ENCODE assay signal across 29 cellular contexts in the genomic region with DNA sequence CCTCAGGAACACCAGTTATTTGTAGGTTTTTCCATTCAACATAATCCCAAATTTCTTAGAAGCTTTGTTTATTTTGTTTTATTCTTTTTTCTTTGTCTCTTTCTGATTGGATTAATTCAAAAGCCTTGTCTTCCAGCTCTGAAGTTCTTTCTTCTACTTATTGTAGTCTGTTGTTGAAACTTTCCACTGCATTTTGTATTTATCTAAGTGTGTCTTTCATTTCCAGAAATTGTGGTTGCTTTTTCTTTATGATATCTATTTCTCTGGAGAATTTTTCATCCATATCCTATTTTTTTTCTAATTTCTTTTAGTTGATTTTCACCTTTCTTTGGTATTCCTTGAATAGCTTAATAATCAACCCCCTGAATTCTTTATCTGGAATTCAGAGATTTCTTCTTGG.
"Had no signal": no experiment of that assay in that cellular context is flagged by ENCODE, and none has a peak within 500 bp of the region (broad histone marks: within the 10 kb centered on the region; RNA-seq: fewer than 3 reads in every experiment).

No MANE protein-coding gene starts in this region.

- H3K4me1 Mint-ChIP-seq: stimulated activated naive CD8-positive, alpha-beta T cell treated with anti-CD3 and anti-CD28 coated beads, Interleukin-15, amount 100 ng/mL, for 72 hours had no signal

- H3K4me3 ChIP-seq: stomach, suprapubic skin, testis, thoracic aorta, thyroid gland, tibial artery, tibial nerve, transverse colon, upper lobe of left lung, upper lobe of right lung, uterus, vagina had no signal

- H3K27ac Mint-ChIP-seq: stimulated activated effector memory CD8-positive, alpha-beta T cell treated with anti-CD3 and anti-CD28 coated beads, Interleukin-12 subunit alpha, Interleukin-12 subunit beta, amount 100 ng/mL, for 72 hours; stimulated activated memory B cell treated with anti-CD40 and anti-IgM and Interleukin-4, amounts not matched to agents 10 μg/mL and 1 μg/mL and 100 μg/mL, for 72 hours; stimulated activated naive B cell treated with anti-CD40 and anti-IgM and Interleukin-4, amounts not matched to agents 10 μg/mL and 1 μg/mL and 100 μg/mL, for 72 hours; stimulated activated naive CD8-positive, alpha-beta T cell treated with anti-CD3 and anti-CD28 coated beads, Interleukin-15, amount 100 ng/mL, for 72 hours; stimulated activated naive CD8-positive, alpha-beta T cell treated with anti-CD3 and anti-CD28 coated beads, Interleukin-15, Interleukin-2, amounts not matched to agents 100 ng/mL and 50 ng/mL, for 24 hours; type B pancreatic cell had no signal

- H3K27me3 Mint-ChIP-seq: stimulated activated memory B cell treated with anti-CD40 and anti-IgM and Interleukin-4, amounts not matched to agents 10 μg/mL and 1 μg/mL and 100 μg/mL, for 72 hours; stimulated activated naive B cell treated with anti-CD40 and anti-IgM and Interleukin-4, amounts not matched to agents 10 μg/mL and 1 μg/mL and 100 μg/mL, for 72 hours; stimulated activated naive CD8-positive, alpha-beta T cell treated with anti-CD3 and anti-CD28 coated beads, Interleukin-15, amount 100 ng/mL, for 72 hours; stimulated activated naive CD8-positive, alpha-beta T cell treated with anti-CD3 and anti-CD28 coated beads, Interleukin-15, Interleukin-2, amounts not matched to agents 100 ng/mL and 50 ng/mL, for 24 hours; type B pancreatic cell had no signal

- H3K9me3 ChIP-seq: suprapubic skin, testis, thoracic aorta, thyroid gland, transverse colon, upper lobe of left lung, upper lobe of right lung, vagina had no signal

- H3K27ac ChIP-seq: stomach, suprapubic skin, testis, thoracic aorta, thyroid gland, tibial artery, tibial nerve, transverse colon, upper lobe of left lung, upper lobe of right lung, uterus, vagina had no signal

- FAIRE-seq: urothelium cell line had no signal

- DNase-seq: stimulated activated CD4-positive, alpha-beta T cell treated with anti-CD3 and anti-CD28 coated beads, Interleukin-2, amount 100 ng/mL, for 48 hours; stimulated activated CD4-positive, alpha-beta T cell treated with anti-CD3 and anti-CD28 coated beads, Interleukin-4, amount 100 ng/mL, for 1 hour; stimulated activated CD4-positive, alpha-beta T cell treated with anti-CD3 and anti-CD28 coated beads, Interleukin-4, amount 100 ng/mL, for 24 hours; stimulated activated CD4-positive, alpha-beta T cell treated with anti-CD3 and anti-CD28 coated beads, Interleukin-4, amount 100 ng/mL, for 4 hours; stimulated activated CD8-positive, alpha-beta memory T cell treated with anti-CD3 and anti-CD28 coated beads, Interleukin-4, amount 100 ng/mL, for 48 hours; stimulated activated naive B cell treated with anti-CD40 and anti-IgM and Interleukin-4, amounts not matched to agents 10 μg/mL and 1 μg/mL and 100 μg/mL, for 72 hours; stimulated activated naive CD4-positive, alpha-beta T cell; stimulated activated naive CD4-positive, alpha-beta T cell treated with Interleukin-2 at 50 U/mL for 16 hours; stimulated activated naive CD8-positive, alpha-beta T cell treated with anti-CD3 and anti-CD28 coated beads, Interleukin-15, amount 100 ng/mL, for 72 hours; stimulated activated naive CD8-positive, alpha-beta T cell treated with anti-CD3 and anti-CD28 coated beads, Interleukin-15, Interleukin-2, amounts not matched to agents 100 U/mL and 50 U/mL, for 24 hours; stomach; substantia nigra; testis; thyroid gland; tibial artery; transverse colon; trophoblast cell; upper lobe of left lung; upper lobe of right lung; uterus had no signal

- H3K4me1 ChIP-seq: stomach, suprapubic skin, testis, thyroid gland, tibial artery, tibial nerve, transverse colon, upper lobe of left lung, upper lobe of right lung, uterus, vagina had no signal

- ATAC-seq: stimulated activated effector memory CD8-positive, alpha-beta T cell treated with anti-CD3 and anti-CD28 coated beads, Interleukin-12 subunit alpha, Interleukin-12 subunit beta, amount 100 ng/mL, for 72 hours; stimulated activated memory B cell treated with anti-CD40 and anti-IgM and Interleukin-4, amounts not matched to agents 10 μg/mL and 1 μg/mL and 100 μg/mL, for 72 hours; stimulated activated naive B cell treated with anti-CD40 and anti-IgM and Interleukin-4, amounts not matched to agents 10 μg/mL and 1 μg/mL and 100 μg/mL, for 72 hours; stimulated activated naive CD8-positive, alpha-beta T cell treated with anti-CD3 and anti-CD28 coated beads, Interleukin-15, amount 100 ng/mL, for 72 hours; stimulated activated naive CD8-positive, alpha-beta T cell treated with anti-CD3 and anti-CD28 coated beads, Interleukin-15, Interleukin-2, amounts not matched to agents 100 U/mL and 50 U/mL, for 24 hours; upper lobe of right lung had no signal

- H3K36me3 Mint-ChIP-seq: stimulated activated effector memory CD8-positive, alpha-beta T cell treated with anti-CD3 and anti-CD28 coated beads, Interleukin-12 subunit alpha, Interleukin-12 subunit beta, amount 100 ng/mL, for 72 hours had no signal

- H3K36me3 ChIP-seq: suprapubic skin, thoracic aorta, thyroid gland, tibial artery, transverse colon, upper lobe of left lung, upper lobe of right lung, uterus, vagina had no signal

- H3K4me3 Mint-ChIP-seq: stimulated activated effector memory CD8-positive, alpha-beta T cell treated with anti-CD3 and anti-CD28 coated beads, Interleukin-12 subunit alpha, Interleukin-12 subunit beta, amount 100 ng/mL, for 72 hours; stimulated activated memory B cell treated with anti-CD40 and anti-IgM and Interleukin-4, amounts not matched to agents 10 μg/mL and 1 μg/mL and 100 μg/mL, for 72 hours; stimulated activated naive B cell treated with anti-CD40 and anti-IgM and Interleukin-4, amounts not matched to agents 10 μg/mL and 1 μg/mL and 100 μg/mL, for 72 hours; stimulated activated naive CD8-positive, alpha-beta T cell treated with anti-CD3 and anti-CD28 coated beads, Interleukin-15, amount 100 ng/mL, for 72 hours; stimulated activated naive CD8-positive, alpha-beta T cell treated with anti-CD3 and anti-CD28 coated beads, Interleukin-15, Interleukin-2, amounts not matched to agents 100 ng/mL and 50 ng/mL, for 24 hours; type B pancreatic cell had no signal
